10 cellular contexts compared by ENCODE assay signal in the genomic region with DNA sequence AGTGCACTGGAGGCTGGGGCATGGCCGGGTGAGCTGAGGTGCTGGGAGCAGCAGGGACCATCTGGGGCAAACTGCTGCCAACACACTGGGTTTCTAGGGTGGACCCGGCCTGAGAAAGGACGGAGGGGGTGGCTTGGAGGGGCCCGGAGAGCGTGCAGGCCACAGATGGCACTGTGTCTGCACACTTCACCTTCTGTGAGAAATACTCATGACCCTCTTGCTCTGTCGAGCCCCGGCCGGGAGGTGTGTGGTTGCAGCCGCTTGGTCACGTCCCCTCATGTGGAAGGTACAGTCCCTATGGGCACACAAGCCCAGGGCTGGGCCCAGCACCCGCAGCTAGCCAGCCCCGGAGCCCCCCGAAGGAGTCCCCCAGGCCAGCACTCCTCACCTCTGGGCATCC. TPM values are rescaled to one million over a fixed set of nuclear protein-coding genes. Genes with fewer than 3 reads are reported as not detected.
DNase-seq lines count a peak whose midpoint lies in the region; ATAC-seq lines count a peak whose summit lies in the region.
"Had no signal": no experiment of that assay in that cellular context is flagged by ENCODE, and none has a peak within 500 bp of the region (broad histone marks: within the 10 kb centered on the region; RNA-seq: fewer than 3 reads in every experiment).

No MANE protein-coding gene starts in this region.

- H3K4me3 Mint-ChIP-seq in activated T-cell treated with anti-CD3 and anti-CD28 coated beads, Interleukin-2, amount 50 U/mL, for 24 hours = no peak overlapping the region
- H3K4me3 Mint-ChIP-seq in activated T-cell treated with anti-CD3 and anti-CD28 coated beads, Interleukin-2, amount 50 U/mL, for 4 hours = no peak overlapping the region
- H3K4me3 Mint-ChIP-seq in activated naive CD8-positive, alpha-beta T cell = peak overlapping the region; percentile 68
- peak overlapping the region; percentile 52 for H3K4me3 Mint-ChIP-seq in stimulated activated memory B cell treated with anti-CD40 and anti-IgM and Interleukin-4, amounts not matched to agents 10 μg/mL and 1 μg/mL and 100 μg/mL, for 72 hours
- H3K4me3 Mint-ChIP-seq in activated naive CD4-positive, alpha-beta T cell treated with anti-CD3 and anti-CD28 coated beads for 36 hours = no peak overlapping the region

- intact Hi-C loops in activated naive CD4-positive, alpha-beta T cell treated with anti-CD3 and anti-CD28 coated beads for 36 hours (cut with micrococcal nuclease) = loop anchor here (2.0 kb wide), 1 partner anchor 22 kb away; no protein-coding TSS in a partner anchor

- CTCF ChIA-PET in activated naive CD4-positive, alpha-beta T cell treated with anti-CD3 and anti-CD28 coated beads for 36 hours (lab: Charles Lee) = interaction anchor here (1.0 kb wide), 1 partner anchor 57 kb away, joined by 3 read pairs; no protein-coding TSS in a partner anchor

- peak; percentile 38 for DNase-seq in activated T-cell treated with anti-CD3 and anti-CD28 coated beads, Interleukin-2, amount 50 U/mL, for 24 hours
- DNase-seq in activated T-cell treated with anti-CD3 and anti-CD28 coated beads, Interleukin-2, amount 50 U/mL, for 4 hours = no peak
- no peak for DNase-seq in activated naive CD4-positive, alpha-beta T cell treated with anti-CD3 and anti-CD28 coated beads for 36 hours
- no peak for DNase-seq in cortex of kidney (lab: John Stamatoyannopoulos, UW)
- DNase-seq: ACHN; effector CD4-positive, alpha-beta T cell had no signal

- H3K27me3 Mint-ChIP-seq in activated T-cell treated with anti-CD3 and anti-CD28 coated beads, Interleukin-2, amount 50 U/mL, for 24 hours = no peaks in the 10 kb centered on the region
- no peaks in the 10 kb centered on the region for H3K27me3 Mint-ChIP-seq in activated T-cell treated with anti-CD3 and anti-CD28 coated beads, Interleukin-2, amount 50 U/mL, for 4 hours (ENCODE audit: low read depth)
- H3K27me3 Mint-ChIP-seq in activated naive CD8-positive, alpha-beta T cell = no peaks in the 10 kb centered on the region
- no peaks in the 10 kb centered on the region for H3K27me3 Mint-ChIP-seq in stimulated activated memory B cell treated with anti-CD40 and anti-IgM and Interleukin-4, amounts not matched to agents 10 μg/mL and 1 μg/mL and 100 μg/mL, for 72 hours
- H3K27me3 Mint-ChIP-seq in activated naive CD4-positive, alpha-beta T cell treated with anti-CD3 and anti-CD28 coated beads for 36 hours (ENCODE audit: low read depth) = no peaks in the 10 kb centered on the region

- no peaks in the 10 kb centered on the region for H3K9me3 Mint-ChIP-seq in activated T-cell treated with anti-CD3 and anti-CD28 coated beads, Interleukin-2, amount 50 U/mL, for 24 hours
- H3K9me3 Mint-ChIP-seq in activated T-cell treated with anti-CD3 and anti-CD28 coated beads, Interleukin-2, amount 50 U/mL, for 4 hours = no peaks in the 10 kb centered on the region
- H3K9me3 Mint-ChIP-seq in activated naive CD8-positive, alpha-beta T cell (ENCODE audit: low read depth) = no peaks in the 10 kb centered on the region
- no peaks in the 10 kb centered on the region for H3K9me3 Mint-ChIP-seq in stimulated activated memory B cell treated with anti-CD40 and anti-IgM and Interleukin-4, amounts not matched to agents 10 μg/mL and 1 μg/mL and 100 μg/mL, for 72 hours
- H3K9me3 Mint-ChIP-seq in activated naive CD4-positive, alpha-beta T cell treated with anti-CD3 and anti-CD28 coated beads for 36 hours = no peaks in the 10 kb centered on the region

- H3K4me1 Mint-ChIP-seq in activated T-cell treated with anti-CD3 and anti-CD28 coated beads, Interleukin-2, amount 50 U/mL, for 24 hours (ENCODE audit: low read depth) = peaks cover 26% of the 10 kb centered on the region
- peaks cover 31% of the 10 kb centered on the region for H3K4me1 Mint-ChIP-seq in activated T-cell treated with anti-CD3 and anti-CD28 coated beads, Interleukin-2, amount 50 U/mL, for 4 hours (ENCODE audit: low read depth)
- H3K4me1 Mint-ChIP-seq in activated naive CD8-positive, alpha-beta T cell (ENCODE audit: low read depth) = peaks cover 39% of the 10 kb centered on the region
- H3K4me1 Mint-ChIP-seq in stimulated activated memory B cell treated with anti-CD40 and anti-IgM and Interleukin-4, amounts not matched to agents 10 μg/mL and 1 μg/mL and 100 μg/mL, for 72 hours = peaks cover 72% of the 10 kb centered on the region
- peaks cover 29% of the 10 kb centered on the region for H3K4me1 Mint-ChIP-seq in activated naive CD4-positive, alpha-beta T cell treated with anti-CD3 and anti-CD28 coated beads for 36 hours (ENCODE audit: low read depth)

- H3K36me3 Mint-ChIP-seq in activated T-cell treated with anti-CD3 and anti-CD28 coated beads, Interleukin-2, amount 50 U/mL, for 24 hours (ENCODE audit: low read depth) = no peaks in the 10 kb centered on the region
- H3K36me3 Mint-ChIP-seq in activated T-cell treated with anti-CD3 and anti-CD28 coated beads, Interleukin-2, amount 50 U/mL, for 4 hours (ENCODE audit: insufficient read depth) = no peaks in the 10 kb centered on the region
- no peaks in the 10 kb centered on the region for H3K36me3 Mint-ChIP-seq in activated naive CD8-positive, alpha-beta T cell
- H3K36me3 Mint-ChIP-seq in stimulated activated memory B cell treated with anti-CD40 and anti-IgM and Interleukin-4, amounts not matched to agents 10 μg/mL and 1 μg/mL and 100 μg/mL, for 72 hours = no peaks in the 10 kb centered on the region
- no peaks in the 10 kb centered on the region for H3K36me3 Mint-ChIP-seq in activated naive CD4-positive, alpha-beta T cell treated with anti-CD3 and anti-CD28 coated beads for 36 hours (ENCODE audit: low read depth)

- peak overlapping the region; percentile 20 for H3K27ac Mint-ChIP-seq in activated T-cell treated with anti-CD3 and anti-CD28 coated beads, Interleukin-2, amount 50 U/mL, for 24 hours
- peak overlapping the region; percentile 13 for H3K27ac Mint-ChIP-seq in activated naive CD8-positive, alpha-beta T cell
- H3K27ac Mint-ChIP-seq in stimulated activated memory B cell treated with anti-CD40 and anti-IgM and Interleukin-4, amounts not matched to agents 10 μg/mL and 1 μg/mL and 100 μg/mL, for 72 hours = peak overlapping the region; percentile 25
- no peak overlapping the region for H3K27ac Mint-ChIP-seq in activated naive CD4-positive, alpha-beta T cell treated with anti-CD3 and anti-CD28 coated beads for 36 hours

- ATAC-seq in activated T-cell treated with anti-CD3 and anti-CD28 coated beads, Interleukin-2, amount 50 U/mL, for 4 hours = no peak
- peak; percentile 21 for ATAC-seq in HG02981 (IDR thresholded peaks at IDR 0.05; ENCODE audit: unreplicated experiment)
- peak; percentile 49 for ATAC-seq in stimulated activated memory B cell treated with anti-CD40 and anti-IgM and Interleukin-4, amounts not matched to agents 10 μg/mL and 1 μg/mL and 100 μg/mL, for 72 hours
- no peak for ATAC-seq in HG03139 (IDR thresholded peaks at IDR 0.05; ENCODE audit: unreplicated experiment)

RNA-seq across cellular contexts. Expression of gene RBM38, which starts 59.7 kb away (rescaled TPM):
- 100 to 1,000 TPM; 123 to 172 (median 129) TPM for total RNA-seq in activated T-cell treated with anti-CD3 and anti-CD28 coated beads, Interleukin-2, amount 50 U/mL, for 4 hours
- 10 to 100 TPM; 60.3 to 63.1 TPM for total RNA-seq in activated naive CD4-positive, alpha-beta T cell treated with anti-CD3 and anti-CD28 coated beads for 36 hours

Comparison
In these comparisons a context has a peak if more than half of its experiments do, and no peak if none do; other contexts are left out.
1. H3K4me3 Mint-ChIP-seq: peak in activated naive CD8-positive, alpha-beta T cell (single experiment) and stimulated activated memory B cell treated with anti-CD40 and anti-IgM and Interleukin-4, amounts not matched to agents 10 μg/mL and 1 μg/mL and 100 μg/mL, for 72 hours (single experiment); none in activated T-cell treated with anti-CD3 and anti-CD28 coated beads, Interleukin-2, amount 50 U/mL, for 24 hours (single experiment), activated T-cell treated with anti-CD3 and anti-CD28 coated beads, Interleukin-2, amount 50 U/mL, for 4 hours (single experiment) and activated naive CD4-positive, alpha-beta T cell treated with anti-CD3 and anti-CD28 coated beads for 36 hours (single experiment).
2. ATAC-seq: peak in HG02981 (single experiment) and stimulated activated memory B cell treated with anti-CD40 and anti-IgM and Interleukin-4, amounts not matched to agents 10 μg/mL and 1 μg/mL and 100 μg/mL, for 72 hours (single experiment); none in activated T-cell treated with anti-CD3 and anti-CD28 coated beads, Interleukin-2, amount 50 U/mL, for 4 hours (0 of 2) and HG03139 (single experiment).